Comparison of ENCODE assay signal across 8 cellular contexts in genomic region chr7:114405427-114405826, GRCh38.
DNase-seq lines count a peak whose midpoint lies in the region; ATAC-seq and TF ChIP-seq lines count a peak whose summit lies in the region.

No MANE protein-coding gene starts in this region.

- TF ChIP-seq CTCF in fibroblast of pulmonary artery (IDR thresholded peaks at IDR 0.05; ENCODE audit: low read length, missing control alignments), result peak; percentile 40

- peak; percentile 69 for ATAC-seq in GM18499 (IDR thresholded peaks at IDR 0.05; ENCODE audit: insufficient read depth, unreplicated experiment)
- ATAC-seq in HG02588 (IDR thresholded peaks at IDR 0.05; ENCODE audit: unreplicated experiment), result peak; percentile 50

- DNase-seq in NCI-H69 (lab: John Stamatoyannopoulos, UW) (peak; percentile 77), fibroblast of pulmonary artery (ENCODE audit: low read depth) (peak; percentile 29), middle frontal gyrus (ENCODE audit: extremely low spot score, low spot score) (no peak), GM03348 (ENCODE audit: low spot score) (no peak), germinal center (ENCODE audit: low spot score) (no peak)
- DNase-seq in activated effector memory CD4-positive, alpha-beta T cell treated with Interleukin-2 at 50 U/mL for 16 hours, result no peak

- H3K4me3 ChIP-seq in fibroblast of pulmonary artery (replicated peaks; ENCODE audit: low read depth, low read length), result no peak overlapping the region

Comparison
In these comparisons a context has a peak if more than half of its experiments do, and no peak if none do; other contexts are left out.
1. DNase-seq: peak in NCI-H69 (single experiment) and fibroblast of pulmonary artery (single experiment); none in activated effector memory CD4-positive, alpha-beta T cell treated with Interleukin-2 at 50 U/mL for 16 hours (single experiment), middle frontal gyrus (single experiment), GM03348 (single experiment) and germinal center (single experiment).